ENCODE assay signal across 10 cellular contexts in genomic region chr1:15852036-15852827, GRCh38. TPM values are rescaled to one million over a fixed set of nuclear protein-coding genes. Genes with fewer than 3 reads are reported as not detected.
DNase-seq lines count a peak whose midpoint lies in the region; ATAC-seq and TF ChIP-seq lines count a peak whose summit lies in the region.
"Had no signal": no experiment of that assay in that cellular context is flagged by ENCODE, and none has a peak within 500 bp of the region (broad histone marks: within the 10 kb centered on the region; RNA-seq: fewer than 3 reads in every experiment).

No MANE protein-coding gene starts in this region.

- CTCF ChIA-PET in PC-3 (lab: Charles Lee) = interaction anchor here (0.7 kb wide), 1 partner anchor 25 kb away, joined by 4 read pairs; no protein-coding TSS in a partner anchor

- H3K4me3 ChIP-seq in BLaER1 treated with 17β-estradiol and CSF1 and Interleukin-3, amounts not matched to agents 10 nM and 100 nM = peak overlapping the region in 5 of 10 experiments; percentile 20 to 97 (median 89); a peak in 7 of 20 replicates
- H3K4me3 ChIP-seq in GM12864 (ENCODE audit: low read depth, low read length) (peak overlapping the region; percentile 33; the same call in 1 of the 2 replicates), PC-3 (ENCODE audit: low read length) (no peak overlapping the region), hepatocyte (no peak overlapping the region), H7 (ENCODE audit: insufficient read depth, low read depth, low read length) (no peak overlapping the region)
- H3K4me3 ChIP-seq: ovary had no signal

- H3K9me2 ChIP-seq in PC-3 (replicated peaks; ENCODE audit: low read length) (no peaks in the 10 kb centered on the region), hepatocyte (replicated peaks; ENCODE audit: insufficient read depth) (no peaks in the 10 kb centered on the region)

- TF ChIP-seq CTCF in GM12864 (IDR thresholded peaks at IDR 0.05; ENCODE audit: low read depth, low read length, missing control alignments) (no peak), PC-3 (conservative IDR thresholded peaks at IDR 0.05; ENCODE audit: low read depth, low read length) (no peak), hepatocyte (IDR thresholded peaks at IDR 0.05; ENCODE audit: poor library complexity) (no peak)

- intact Hi-C loops in PC-3 (cut with micrococcal nuclease) (loop anchor here (5.0 kb wide), 1 partner anchor 35 kb away; no protein-coding TSS in a partner anchor), posterior vena cava (cut with DNase I) (no loop called here)

- POLR2A ChIA-PET in PC-3 (lab: Charles Lee; ENCODE audit: unreplicated experiment) = no interaction called here

- peaks cover 97% of the 10 kb centered on the region for H3K79me2 ChIP-seq in PC-3 (ENCODE audit: low read length)
- H3K79me2 ChIP-seq in hepatocyte = peaks cover 87% of the 10 kb centered on the region

- H3K36me3 ChIP-seq in BLaER1 treated with 17β-estradiol and CSF1 and Interleukin-3, amounts not matched to agents 10 nM and 100 nM = peaks cover 0 to 27% (median 16%) of the 10 kb centered on the region in 11 experiments; a peak in 11 of 22 replicates
- H3K36me3 ChIP-seq in PC-3 (ENCODE audit: low read depth, low read length) = no peaks in the 10 kb centered on the region
- H3K36me3 ChIP-seq in hepatocyte (replicated peaks; ENCODE audit: insufficient read depth, low read depth) = no peaks in the 10 kb centered on the region
- H3K36me3 ChIP-seq in H7 (replicated peaks; ENCODE audit: control insufficient read depth, insufficient read depth, low read length) = no peaks in the 10 kb centered on the region; the same call in 1 of the 2 replicates
- H3K36me3 ChIP-seq: ovary had no signal

- peak overlapping the region; percentile 86 to 98 (median 90); a peak in 21 of 22 replicates for H3K4me2 ChIP-seq in BLaER1 treated with 17β-estradiol and CSF1 and Interleukin-3, amounts not matched to agents 10 nM and 100 nM
- H3K4me2 ChIP-seq in PC-3 (ENCODE audit: low read length) (peak overlapping the region; percentile 100), hepatocyte (peak overlapping the region; percentile 86)

- peak overlapping the region in 10 of 11 experiments; percentile 43 to 100 (median 98); a peak in 18 of 22 replicates for H3K27ac ChIP-seq in BLaER1 treated with 17β-estradiol and CSF1 and Interleukin-3, amounts not matched to agents 10 nM and 100 nM
- H3K27ac ChIP-seq in PC-3 (ENCODE audit: low read length) = no peak overlapping the region
- peak overlapping the region; percentile 98 for H3K27ac ChIP-seq in hepatocyte
- H3K27ac ChIP-seq: ovary had no signal

- no peaks in the 10 kb centered on the region for H3K27me3 ChIP-seq in BLaER1 treated with 17β-estradiol and CSF1 and Interleukin-3, amounts not matched to agents 10 nM and 100 nM
- H3K27me3 ChIP-seq in PC-3 (ENCODE audit: low read length) (no peaks in the 10 kb centered on the region), hepatocyte (no peaks in the 10 kb centered on the region), H7 (ENCODE audit: control insufficient read depth, insufficient read depth, low read length) (no peaks in the 10 kb centered on the region; the same call in 1 of the 2 replicates)
- H3K27me3 ChIP-seq: ovary had no signal

- H3K4me1 ChIP-seq in BLaER1 treated with 17β-estradiol and CSF1 and Interleukin-3, amounts not matched to agents 10 nM and 100 nM = peaks cover 38 to 67% (median 46%) of the 10 kb centered on the region in 10 experiments
- H3K4me1 ChIP-seq in PC-3 (ENCODE audit: insufficient read depth, low read length) (peaks cover 23% of the 10 kb centered on the region), hepatocyte (ENCODE audit: insufficient read depth) (peaks cover 26% of the 10 kb centered on the region)

- H2AFZ ChIP-seq in PC-3 (ENCODE audit: low read length) (no peak overlapping the region), hepatocyte (no peak overlapping the region)

- peak overlapping the region; percentile 54 to 100 (median 99); a peak in 19 of 22 replicates for H3K9ac ChIP-seq in BLaER1 treated with 17β-estradiol and CSF1 and Interleukin-3, amounts not matched to agents 10 nM and 100 nM
- H3K9ac ChIP-seq in PC-3 (ENCODE audit: low read length) = no peak overlapping the region

- H3K9me3 ChIP-seq in BLaER1 treated with 17β-estradiol and CSF1 and Interleukin-3, amounts not matched to agents 10 nM and 100 nM (replicated peaks in 1 of 11) = no peaks in the 10 kb centered on the region
- H3K9me3 ChIP-seq in PC-3 (ENCODE audit: low read length) (no peaks in the 10 kb centered on the region), hepatocyte (ENCODE audit: low read depth) (no peaks in the 10 kb centered on the region)
- H3K9me3 ChIP-seq: ovary had no signal

- no peak for DNase-seq in GM12864 (ENCODE audit: low read depth)
- DNase-seq in PC-3 = no peak
- no peak for DNase-seq in hepatocyte (ENCODE audit: low spot score)
- DNase-seq in posterior vena cava (ENCODE audit: low spot score) = no peak
- DNase-seq in H7 = no peak
- no peak for DNase-seq in NCI-H510A (lab: John Stamatoyannopoulos, UW)
- DNase-seq: activated CD4-positive, alpha-beta T cell treated with anti-CD3 and anti-CD28 coated beads for 1 hour had no signal

- ATAC-seq in PC-3 (no peak), HG03457 (IDR thresholded peaks at IDR 0.05; ENCODE audit: unreplicated experiment) (no peak)

- 85% methylated on average over 6 of the region's 6 CpGs for WGBS in hepatocyte (ENCODE audit: low lambda C conversion rate, missing lambda C conversion rate)

- no TSS peak for BruUV-seq in PC-3 (replicated peaks; lab: Mats Ljungman, UMichigan)

- H4K20me1 ChIP-seq in BLaER1 treated with 17β-estradiol and CSF1 and Interleukin-3, amounts not matched to agents 10 nM and 100 nM = peaks cover 59 to 94% (median 80%) of the 10 kb centered on the region in 11 experiments; a peak in 21 of 22 replicates
- peaks cover 8% of the 10 kb centered on the region; the same call in 1 of the 2 replicates for H4K20me1 ChIP-seq in PC-3 (ENCODE audit: low read length)
- peaks cover 30% of the 10 kb centered on the region for H4K20me1 ChIP-seq in hepatocyte (ENCODE audit: insufficient read depth, poor library complexity, severe bottlenecking)

- peaks cover 7% of the 10 kb centered on the region for H3F3A ChIP-seq in PC-3 (ENCODE audit: low read length, unreplicated experiment)

RNA-seq across cellular contexts. Expression of gene SPEN, which starts 4.7 kb away (rescaled TPM):
- total RNA-seq in PC-3 (2014; rRNA removed) = 26.7 and 35.7 TPM in 2 replicates
- total RNA-seq in hepatocyte = 23.7 and 25.9 TPM in 2 replicates
- 22.7 and 24.3 TPM in 2 replicates for polyA plus RNA-seq in hepatocyte
- total RNA-seq in posterior vena cava = 10 to 100 TPM; 59.9 to 68.5 TPM
- 19.9 and 32.9 TPM in 2 replicates for total RNA-seq in H7 (2014; rRNA removed; shearing (Covaris generic))

RNA-seq across cellular contexts. Expression of gene UQCRHL, which starts 44.8 kb away (rescaled TPM):
- total RNA-seq in PC-3 (2014; rRNA removed) (8.7 and 11.2 TPM in 2 replicates), hepatocyte (2.0 and 2.6 TPM in 2 replicates), posterior vena cava (under 1 TPM; 0.71 to 0.88 TPM)
- polyA plus RNA-seq in hepatocyte = 1.0 and 1.8 TPM in 2 replicates
- total RNA-seq in H7 (2014; rRNA removed; shearing (Covaris generic)) = 9.3 and 14.5 TPM in 2 replicates
